7 cellular contexts compared by ENCODE assay signal in genomic region chr1:6259491-6260362, GRCh38. TPM values are rescaled to one million over a fixed set of nuclear protein-coding genes. Genes with fewer than 3 reads are reported as not detected.
DNase-seq lines count a peak whose midpoint lies in the region; ATAC-seq and TF ChIP-seq lines count a peak whose summit lies in the region.

No MANE protein-coding gene starts in this region.

- no peaks in the 10 kb centered on the region for H3K36me3 Mint-ChIP-seq in activated naive CD4-positive, alpha-beta T cell treated with anti-CD3 and anti-CD28 coated beads, Interleukin-2, amount 50 U/mL, for 72 hours

- no peaks in the 10 kb centered on the region for H3K36me3 ChIP-seq in SU-DHL-6 (ENCODE audit: low read length)
- no peaks in the 10 kb centered on the region for H3K36me3 ChIP-seq in heart left ventricle
- H3K36me3 ChIP-seq in rectal smooth muscle tissue (ENCODE audit: control insufficient read depth, insufficient read depth, low read length): no peaks in the 10 kb centered on the region
- no peaks in the 10 kb centered on the region for H3K36me3 ChIP-seq in urinary bladder (ENCODE audit: insufficient read depth)

- no peaks in the 10 kb centered on the region for H3K79me2 ChIP-seq in SU-DHL-6 (ENCODE audit: insufficient read depth, low read length)

- no peak for TF ChIP-seq CTCF in SU-DHL-6 (IDR thresholded peaks at IDR 0.05; ENCODE audit: insufficient read depth, low read length, poor library complexity, severe bottlenecking)
- TF ChIP-seq CTCF in heart left ventricle (IDR thresholded peaks at IDR 0.05): no peak

- ATAC-seq in GM18867 (IDR thresholded peaks at IDR 0.05; ENCODE audit: unreplicated experiment): peak; percentile 60
- ATAC-seq in activated naive CD4-positive, alpha-beta T cell treated with anti-CD3 and anti-CD28 coated beads, Interleukin-2, amount 50 U/mL, for 72 hours: peak; percentile 64 to 77
- peak; percentile 44 to 69 (median 56) for ATAC-seq in heart left ventricle

- peak overlapping the region; percentile 74 for H2AFZ ChIP-seq in SU-DHL-6 (ENCODE audit: low read depth, low read length, severe bottlenecking)

- no peaks in the 10 kb centered on the region for H3K9me2 ChIP-seq in SU-DHL-6 (replicated peaks; ENCODE audit: insufficient read depth, low read length)

- no peak overlapping the region for H3K27ac ChIP-seq in SU-DHL-6 (ENCODE audit: low read depth, low read length)
- peak overlapping the region in 8 of 12 donors; percentile 8 to 82 (median 68) for H3K27ac ChIP-seq in heart left ventricle
- no peak overlapping the region for H3K27ac ChIP-seq in rectal smooth muscle tissue (ENCODE audit: low read depth, low read length)
- H3K27ac ChIP-seq in urinary bladder (ENCODE audit: low read depth): no peak overlapping the region

- TF ChIP-seq POLR2A in heart left ventricle (IDR thresholded peaks at IDR 0.05): no peak

- H3K4me1 ChIP-seq in heart left ventricle: peaks cover 0 to 38% (median 25%) of the 10 kb centered on the region in 12 donors
- H3K4me1 ChIP-seq in rectal smooth muscle tissue (ENCODE audit: control insufficient read depth, insufficient read depth, low read length): no peaks in the 10 kb centered on the region
- H3K4me1 ChIP-seq in urinary bladder (ENCODE audit: insufficient read depth): no peaks in the 10 kb centered on the region

- H3K27me3 ChIP-seq in SU-DHL-6 (ENCODE audit: low read length) (no peaks in the 10 kb centered on the region), heart left ventricle (peaks cover 0 to 26% (median 8%) of the 10 kb centered on the region in 9 donors), rectal smooth muscle tissue (ENCODE audit: control insufficient read depth, insufficient read depth, low read length) (peaks cover 5% of the 10 kb centered on the region)

- intact Hi-C loops in heart left ventricle (cut with DNase I): no loop called here

- H3K27ac Mint-ChIP-seq in activated naive CD4-positive, alpha-beta T cell treated with anti-CD3 and anti-CD28 coated beads, Interleukin-2, amount 50 U/mL, for 72 hours: no peak overlapping the region

- H3K9ac ChIP-seq in SU-DHL-6 (ENCODE audit: low read length): peak overlapping the region; percentile 51; the same call in 1 of the 2 replicates
- H3K9ac ChIP-seq in rectal smooth muscle tissue (ENCODE audit: low read length): no peak overlapping the region

- H3K4me2 ChIP-seq in SU-DHL-6 (ENCODE audit: low read depth, low read length, poor library complexity, severe bottlenecking): peak overlapping the region; percentile 64

- WGBS in heart left ventricle, 4 donors: 8 to 23% (median 12%) methylated on average over 7 to 46 of the region's 46 CpGs
- WGBS in urinary bladder: 10% methylated on average over 46 of the region's 46 CpGs

- no peaks in the 10 kb centered on the region for H3K9me3 Mint-ChIP-seq in activated naive CD4-positive, alpha-beta T cell treated with anti-CD3 and anti-CD28 coated beads, Interleukin-2, amount 50 U/mL, for 72 hours

- no peaks in the 10 kb centered on the region for H3F3A ChIP-seq in SU-DHL-6 (ENCODE audit: insufficient read depth)

- H3K9me3 ChIP-seq in SU-DHL-6 (ENCODE audit: insufficient read depth, low read length) (no peaks in the 10 kb centered on the region), heart left ventricle (no peaks in the 10 kb centered on the region)

- H4K20me1 ChIP-seq in SU-DHL-6 (ENCODE audit: low read depth, low read length): no peaks in the 10 kb centered on the region

- DNase-seq in HuH-7.5 (ENCODE audit: low spot score) (peak; percentile 94), heart left ventricle (peak; percentile 81 to 91 (median 83))
- DNase-seq in activated naive CD4-positive, alpha-beta T cell treated with anti-CD3 and anti-CD28 coated beads, Interleukin-2, amount 50 U/mL, for 72 hours (ENCODE audit: low spot score in 2 of 2): peak; percentile 69 to 82

- H3K4me3 ChIP-seq in SU-DHL-6 (ENCODE audit: insufficient read depth, low read length, poor library complexity, severe bottlenecking) (peak overlapping the region; percentile 67), heart left ventricle (peak overlapping the region; percentile 43 to 84 (median 65)), rectal smooth muscle tissue (ENCODE audit: low read length) (peak overlapping the region; percentile 58), urinary bladder (ENCODE audit: low read depth, low read length) (peak overlapping the region; percentile 57)

RNA-seq across cellular contexts. Expression of gene GPR153, which starts 1.2 kb away (rescaled TPM):
- total RNA-seq in activated naive CD4-positive, alpha-beta T cell treated with anti-CD3 and anti-CD28 coated beads, Interleukin-2, amount 50 U/mL, for 72 hours: under 1 TPM; 0.31 to 0.73 TPM
- 10 to 100 TPM in 1 of 9 donors, 1 to 10 TPM in 8; 2.7 to 30.0 (median 4.8) TPM for total RNA-seq in heart left ventricle
- polyA plus RNA-seq in heart left ventricle: 1 to 10 TPM; 2.7 to 4.7 TPM
- total RNA-seq in urinary bladder: 12.2 TPM
- polyA plus RNA-seq in urinary bladder: 12.9 TPM

RNA-seq across cellular contexts. Expression of gene HES3, which starts 15.7 kb away (rescaled TPM):
- not detected for total RNA-seq in activated naive CD4-positive, alpha-beta T cell treated with anti-CD3 and anti-CD28 coated beads, Interleukin-2, amount 50 U/mL, for 72 hours
- not detected for total RNA-seq in heart left ventricle
- not detected for polyA plus RNA-seq in heart left ventricle
- total RNA-seq in urinary bladder: not detected
- polyA plus RNA-seq in urinary bladder: not detected

RNA-seq across cellular contexts. Expression of gene ICMT, which starts 24.0 kb away (rescaled TPM):
- 10 to 100 TPM; 31.6 to 34.1 TPM for total RNA-seq in activated naive CD4-positive, alpha-beta T cell treated with anti-CD3 and anti-CD28 coated beads, Interleukin-2, amount 50 U/mL, for 72 hours
- 100 to 1,000 TPM in 2 of 9 donors, 10 to 100 TPM in 7; 48.7 to 102 (median 64.1) TPM for total RNA-seq in heart left ventricle
- 10 to 100 TPM; 26.8 to 61.6 TPM for polyA plus RNA-seq in heart left ventricle
- 61.6 TPM for total RNA-seq in urinary bladder
- polyA plus RNA-seq in urinary bladder: 46.3 TPM

RNA-seq across cellular contexts. Expression of gene RNF207, which starts 53.8 kb away (rescaled TPM):
- 10 to 100 TPM in 1 of 2 donors, 1 to 10 TPM in 1; 1.5 to 20.6 TPM for total RNA-seq in activated naive CD4-positive, alpha-beta T cell treated with anti-CD3 and anti-CD28 coated beads, Interleukin-2, amount 50 U/mL, for 72 hours
- 100 to 1,000 TPM in 1 of 9 donors, 10 to 100 TPM in 8; 27.0 to 126 (median 58.2) TPM for total RNA-seq in heart left ventricle
- polyA plus RNA-seq in heart left ventricle: 10 to 100 TPM; 10.6 to 88.6 TPM
- total RNA-seq in urinary bladder: 12.8 TPM
- 14.1 TPM for polyA plus RNA-seq in urinary bladder

Comparison
In these comparisons a context has a peak if more than half of its experiments do, and no peak if none do; other contexts are left out.
1. H3K27ac ChIP-seq: peak in heart left ventricle (8 of 12); none in SU-DHL-6 (single experiment), rectal smooth muscle tissue (single experiment) and urinary bladder (single experiment).
2. Peak in every context shown above with its lines, with median percentiles within 50 percentile points of each other: ATAC-seq, DNase-seq and H3K4me3 ChIP-seq.